ENCODE assay signal across 8 cellular contexts in genomic region chr11:613369-613968, GRCh38. TPM values are rescaled to one million over a fixed set of nuclear protein-coding genes. Genes with fewer than 3 reads are reported as not detected.
A peak's percentile ranks its signal among the peaks of the same experiment; 100 is the strongest.
DNase-seq lines count a peak whose midpoint lies in the region; ATAC-seq and TF ChIP-seq lines count a peak whose summit lies in the region.

No MANE protein-coding gene starts in this region.

- no peak overlapping the region for H2BK20ac ChIP-seq in H9 (ENCODE audit: low read depth, low read length, poor library complexity, severe bottlenecking)

- H3K36me3 Mint-ChIP-seq in H9 (ENCODE audit: insufficient read depth in 1 of 3, low read depth in 3 of 3) = peaks cover 7 to 34% (median 31%) of the 10 kb centered on the region in 3 experiments; a peak in 6 of 7 replicates
- peaks cover 0 to 13% of the 10 kb centered on the region in 2 donors for H3K36me3 Mint-ChIP-seq in activated naive CD4-positive, alpha-beta T cell treated with anti-CD3 and anti-CD28 coated beads, Interleukin-2, amount 50 U/mL, for 72 hours

- H4K8ac ChIP-seq in H9 (replicated peaks; ENCODE audit: insufficient read length, low read depth, low read length) = no peak overlapping the region

- no peak overlapping the region for H3K18ac ChIP-seq in H9 (ENCODE audit: insufficient read length, low read depth, low read length)

- DNase-seq in H9 = peak; percentile 90
- DNase-seq in SW 1271 (lab: John Stamatoyannopoulos, UW) = peak; percentile 28 to 40
- peak in 1 of 2 donors; percentile 68 for DNase-seq in activated naive CD4-positive, alpha-beta T cell treated with anti-CD3 and anti-CD28 coated beads, Interleukin-2, amount 50 U/mL, for 72 hours (ENCODE audit: low spot score in 2 of 2)
- DNase-seq in iPS-NIHi11 (ENCODE audit: low spot score) = peak; percentile 84
- peak; percentile 78 for DNase-seq in stimulated activated CD4-positive, alpha-beta T cell treated with anti-CD3 and anti-CD28 coated beads, Interleukin-4, amount 100 ng/mL, for 4 hours
- DNase-seq in putamen (ENCODE audit: low spot score) = no peak
- DNase-seq in superior temporal gyrus (ENCODE audit: extremely low spot score) = no peak

- H4K5ac ChIP-seq in H9 (ENCODE audit: insufficient read length, low read depth, low read length) = no peak overlapping the region

- ATAC-seq in activated naive CD4-positive, alpha-beta T cell treated with anti-CD3 and anti-CD28 coated beads, Interleukin-2, amount 50 U/mL, for 72 hours = peak; percentile 17 to 40

- no peak overlapping the region for H2AK5ac ChIP-seq in H9 (ENCODE audit: insufficient read length, low read length)

- H3K23me2 ChIP-seq in H9 (ENCODE audit: insufficient read length, low read depth, low read length, poor library complexity, severe bottlenecking) = peaks cover 4% of the 10 kb centered on the region

- H4K20me1 ChIP-seq in H9 (ENCODE audit: control insufficient read depth, insufficient read depth, insufficient read length) = no peaks in the 10 kb centered on the region

- H3K4me1 Mint-ChIP-seq in H9 = peaks cover 4 to 6% of the 10 kb centered on the region in 2 experiments; a peak in 3 of 4 replicates

- no peak overlapping the region for H3K9ac ChIP-seq in H9 (ENCODE audit: extremely low read depth, insufficient read length, low read length)

- H3K27me3 Mint-ChIP-seq in H9 (ENCODE audit: low read depth) = no peaks in the 10 kb centered on the region

- no peaks in the 10 kb centered on the region for H3K27me3 ChIP-seq in H9 (ENCODE audit: insufficient read depth, low read length)

- H3K23ac ChIP-seq in H9 (ENCODE audit: insufficient read length, low read depth, low read length) = no peak overlapping the region

- H2BK12ac ChIP-seq in H9 (ENCODE audit: insufficient read length, low read depth, low read length) = no peak overlapping the region

- no peak overlapping the region for H2AFZ ChIP-seq in H9 (ENCODE audit: low read length)

- peak overlapping the region in 1 of 3 experiments; percentile 85; a peak in 1 of 7 replicates for H3K27ac Mint-ChIP-seq in H9
- peak overlapping the region; percentile 44 to 82 for H3K27ac Mint-ChIP-seq in activated naive CD4-positive, alpha-beta T cell treated with anti-CD3 and anti-CD28 coated beads, Interleukin-2, amount 50 U/mL, for 72 hours

- H3K9me3 Mint-ChIP-seq in H9 = no peaks in the 10 kb centered on the region
- H3K9me3 Mint-ChIP-seq in activated naive CD4-positive, alpha-beta T cell treated with anti-CD3 and anti-CD28 coated beads, Interleukin-2, amount 50 U/mL, for 72 hours = no peaks in the 10 kb centered on the region

- H3K27ac ChIP-seq in 22Rv1 (peak overlapping the region; percentile 86), H9 (ENCODE audit: insufficient read length, low read depth, low read length) (no peak overlapping the region)

- no peak overlapping the region for H3K4me3 Mint-ChIP-seq in H9

- H3K79me1 ChIP-seq in H9 (ENCODE audit: insufficient read depth, low read depth, low read length, poor library complexity, severe bottlenecking) = no peaks in the 10 kb centered on the region

- no peak overlapping the region for H4K91ac ChIP-seq in H9 (ENCODE audit: insufficient read length, low read depth, low read length)

- WGBS in H9 (ENCODE audit: extremely low coverage, insufficient read length, low lambda C conversion rate) = no CpG with 5 or more reads among the region's 36 CpGs

- no peak overlapping the region for H3K56ac ChIP-seq in H9 (ENCODE audit: insufficient read length, low read depth, low read length)

- H3K4me2 ChIP-seq in H9 (ENCODE audit: insufficient read depth, insufficient read length, low read length) = no peak overlapping the region

- H3K4ac ChIP-seq in H9 (ENCODE audit: low read depth, low read length) = no peak overlapping the region

- no peak overlapping the region for H2BK120ac ChIP-seq in H9 (ENCODE audit: low read depth, low read length, poor library complexity, severe bottlenecking)

- no peaks in the 10 kb centered on the region for H3K9me3 ChIP-seq in H9 (ENCODE audit: control insufficient read depth, low read depth, low read length)

- no peak overlapping the region for H2BK15ac ChIP-seq in H9 (ENCODE audit: low read depth, low read length)

- no peak overlapping the region for H2BK5ac ChIP-seq in H9 (ENCODE audit: insufficient read length, low read length)

- H3K14ac ChIP-seq in H9 (ENCODE audit: insufficient read depth, low read length) = no peak overlapping the region

- H3K79me2 ChIP-seq in H9 (ENCODE audit: insufficient read depth, low read length) = no peaks in the 10 kb centered on the region

- no peaks in the 10 kb centered on the region for H3K4me1 ChIP-seq in H9 (ENCODE audit: insufficient read depth, low read length)

- H3T11ph ChIP-seq in H9 (ENCODE audit: low read length) = no peak overlapping the region

- no peak for TF ChIP-seq CTCF in 22Rv1 (IDR thresholded peaks at IDR 0.05)
- no peak for TF ChIP-seq CTCF in H9 (conservative IDR thresholded peaks at IDR 0.05)

RNA-seq across cellular contexts. Expression of gene IRF7, which starts 2.3 kb away (rescaled TPM):
- total RNA-seq in H9 (2021) = 9.7 and 9.8 TPM in 2 replicates
- 100 to 1,000 TPM in 1 of 2 donors, 10 to 100 TPM in 1; 25.3 to 104 TPM for total RNA-seq in activated naive CD4-positive, alpha-beta T cell treated with anti-CD3 and anti-CD28 coated beads, Interleukin-2, amount 50 U/mL, for 72 hours

RNA-seq across cellular contexts. Expression of gene CDHR5, which starts 11.3 kb away (rescaled TPM):
- total RNA-seq in H9 (2021) = 0.46 TPM in 1 of 2 replicates, not detected in the other
- total RNA-seq in activated naive CD4-positive, alpha-beta T cell treated with anti-CD3 and anti-CD28 coated beads, Interleukin-2, amount 50 U/mL, for 72 hours = not detected

RNA-seq across cellular contexts. Expression of gene SCT, which starts 13.5 kb away (rescaled TPM):
- 1.8 and 2.3 TPM in 2 replicates for total RNA-seq in H9 (2021)
- total RNA-seq in activated naive CD4-positive, alpha-beta T cell treated with anti-CD3 and anti-CD28 coated beads, Interleukin-2, amount 50 U/mL, for 72 hours = not detected

RNA-seq across cellular contexts. Expression of gene DRD4, which starts 23.6 kb away (rescaled TPM):
- total RNA-seq in H9 (2021) = 6.2 and 6.8 TPM in 2 replicates
- 1 to 10 TPM in 1 of 2 donors, under 1 TPM in 1; 0.60 to 5.6 TPM for total RNA-seq in activated naive CD4-positive, alpha-beta T cell treated with anti-CD3 and anti-CD28 coated beads, Interleukin-2, amount 50 U/mL, for 72 hours

RNA-seq across cellular contexts. Expression of gene PHRF1, which starts 37.2 kb away (rescaled TPM):
- 48.9 and 50.6 TPM in 2 replicates for total RNA-seq in H9 (2021)
- 10 to 100 TPM; 37.3 to 47.1 TPM for total RNA-seq in activated naive CD4-positive, alpha-beta T cell treated with anti-CD3 and anti-CD28 coated beads, Interleukin-2, amount 50 U/mL, for 72 hours

Comparison
In these comparisons a context has a peak if more than half of its experiments do, and no peak if none do; other contexts are left out.
1. DNase-seq: peak in H9 (single experiment), SW 1271 (2 of 2), iPS-NIHi11 (single experiment) and stimulated activated CD4-positive, alpha-beta T cell treated with anti-CD3 and anti-CD28 coated beads, Interleukin-4, amount 100 ng/mL, for 4 hours (2 of 2); none in putamen (single experiment) and superior temporal gyrus (single experiment).